ENCODE assay signal across 12 cellular contexts in genomic region chr2:233062946-233063268, GRCh38. TPM values are rescaled to one million over a fixed set of nuclear protein-coding genes. Genes with fewer than 3 reads are reported as not detected.
A peak's percentile ranks its signal among the peaks of the same experiment; 100 is the strongest.
DNase-seq lines count a peak whose midpoint lies in the region; ATAC-seq and TF ChIP-seq lines count a peak whose summit lies in the region.
"Had no signal": no experiment of that assay in that cellular context is flagged by ENCODE, and none has a peak within 500 bp of the region (broad histone marks: within the 10 kb centered on the region; RNA-seq: fewer than 3 reads in every experiment).

No MANE protein-coding gene starts in this region.

- 0 out of 2 replicates have a peak overlapping the region, but pooled peaks have one; percentile 76 for H3K9ac ChIP-seq in DND-41 (ENCODE audit: low read depth, low read length)

- TF ChIP-seq CTCF in DND-41 (IDR thresholded peaks at IDR 0.05; ENCODE audit: borderline replicate concordance, extremely low read depth, low read length, poor library complexity, severe bottlenecking): no peak

- H3K27me3 ChIP-seq in DND-41 (ENCODE audit: insufficient read depth, low read length, poor library complexity): no peaks in the 10 kb centered on the region

- H3K27ac ChIP-seq in DND-41 (ENCODE audit: low read length) (peak overlapping the region; percentile 38; the same call in 1 of the 2 replicates), KOPT-K1 (ENCODE audit: low read depth, low read length, poor library complexity, severe bottlenecking) (peak overlapping the region; percentile 99), cingulate gyrus (ENCODE audit: low read depth, low read length) (peak overlapping the region; percentile 12)
- H3K27ac ChIP-seq: epithelial cell of prostate had no signal

- H3K4me3 ChIP-seq in DND-41 (ENCODE audit: low read depth in 1 of 2, low read length in 2 of 2): no peak overlapping the region

- peak overlapping the region; percentile 77; the same call in 1 of the 2 replicates for H3K4me2 ChIP-seq in DND-41 (ENCODE audit: insufficient read depth, low read length)

- DNase-seq in DND-41 (no peak), posterior vena cava (ENCODE audit: low spot score) (peak; percentile 58), SHP77 (lab: John Stamatoyannopoulos, UW) (no peak), SIG-M5 (lab: John Stamatoyannopoulos, UW) (no peak), HT-29 (ENCODE audit: low spot score) (no peak), GDM1 (lab: John Stamatoyannopoulos, UW) (no peak)
- DNase-seq: NCI-H226, small intestine had no signal

- H3K4me1 ChIP-seq in DND-41 (ENCODE audit: insufficient read depth, low read length): peaks cover 42% of the 10 kb centered on the region

- no peak overlapping the region for H2AFZ ChIP-seq in DND-41 (ENCODE audit: low read depth, low read length)

- H3K79me2 ChIP-seq in DND-41 (ENCODE audit: insufficient read depth, low read length): peaks cover 60% of the 10 kb centered on the region

- intact Hi-C loops in posterior vena cava (cut with DNase I): no loop called here

- H3K36me3 ChIP-seq in DND-41 (ENCODE audit: insufficient read depth, low read length) (peaks cover 23% of the 10 kb centered on the region), KOPT-K1 (ENCODE audit: insufficient read depth, low read length) (peaks cover 56% of the 10 kb centered on the region)

- ATAC-seq in DND-41 (ENCODE audit: insufficient read depth, low read depth): no peak

- H4K20me1 ChIP-seq in DND-41 (ENCODE audit: insufficient read depth, low read length): peaks cover 13% of the 10 kb centered on the region; the same call in 1 of the 2 replicates

- H3K9me3 ChIP-seq in DND-41 (ENCODE audit: insufficient read depth, low read length, severe bottlenecking): no peaks in the 10 kb centered on the region
- peaks cover 11% of the 10 kb centered on the region for H3K9me3 ChIP-seq in KOPT-K1 (ENCODE audit: insufficient read depth, low read length, poor library complexity, severe bottlenecking)

RNA-seq across cellular contexts. Expression of gene INPP5D, which starts 2.8 kb away (rescaled TPM):
- 10 to 100 TPM; 14.0 to 19.9 TPM for total RNA-seq in posterior vena cava
- 26.9 and 28.6 TPM in 2 replicates for total RNA-seq in HT-29 (2014; rRNA removed; shearing (Covaris generic))

RNA-seq across cellular contexts. Expression of gene NEU2, which starts 30.4 kb away (rescaled TPM):
- total RNA-seq in posterior vena cava: not detected
- total RNA-seq in HT-29 (2014; rRNA removed; shearing (Covaris generic)): not detected in 2 replicates
- total RNA-seq: astrocyte had no signal

RNA-seq across cellular contexts. Expression of gene NGEF, which starts 49.9 kb away (rescaled TPM):
- total RNA-seq in posterior vena cava: 1 to 10 TPM in 1 of 2 donors, under 1 TPM in 1; 0.88 to 5.3 TPM
- total RNA-seq in HT-29 (2014; rRNA removed; shearing (Covaris generic)): 13.4 and 13.5 TPM in 2 replicates

Comparison
In these comparisons a context has a peak if more than half of its experiments do, and no peak if none do; other contexts are left out.
1. H3K27ac ChIP-seq: peak in every context shown above with its lines; median percentile 99 in KOPT-K1; 38 in DND-41; 12 in cingulate gyrus.